In the genomic region with DNA sequence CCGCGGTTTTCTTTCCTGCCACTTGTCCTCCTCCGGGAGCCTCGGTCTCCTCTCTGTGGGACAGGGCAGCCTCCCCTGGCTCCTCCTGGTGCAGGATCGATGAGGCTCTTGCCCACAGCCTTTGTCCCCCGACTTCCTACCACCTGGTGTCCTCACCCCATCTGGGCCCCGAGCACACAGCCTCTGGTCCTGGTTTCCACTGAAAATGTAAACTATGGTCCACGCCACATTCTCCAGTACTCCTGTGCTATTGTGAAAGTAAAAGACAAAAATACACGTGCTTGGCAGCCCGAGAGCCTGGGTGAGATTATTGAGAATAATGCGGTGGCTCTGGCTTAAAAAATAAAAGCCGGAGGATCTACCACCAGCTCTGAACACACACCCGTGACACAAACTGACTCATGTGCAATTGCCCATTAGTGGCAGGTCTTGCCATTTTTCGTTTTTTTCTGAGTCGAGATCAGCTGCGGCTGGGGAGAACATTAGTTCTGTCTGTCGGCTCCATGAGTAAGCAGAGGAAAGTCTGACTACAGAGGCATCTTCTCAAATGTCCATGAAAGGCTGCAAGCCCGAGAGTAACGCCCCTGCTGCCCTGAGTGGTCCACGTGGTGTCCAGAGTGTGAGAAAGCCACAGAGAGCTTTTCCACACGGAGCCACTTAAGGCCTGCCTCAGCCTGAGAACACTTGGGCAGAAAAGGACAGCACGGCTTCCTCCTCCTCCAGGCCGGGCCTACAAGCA, we compare ENCODE assay signal across 11 cellular contexts. TPM values are rescaled to one million over a fixed set of nuclear protein-coding genes. Genes with fewer than 3 reads are reported as not detected.
DNase-seq lines count a peak whose midpoint lies in the region; ATAC-seq, FAIRE-seq and TF ChIP-seq lines count a peak whose summit lies in the region.
"Had no signal": no experiment of that assay in that cellular context is flagged by ENCODE, and none has a peak within 500 bp of the region (broad histone marks: within the 10 kb centered on the region; RNA-seq: fewer than 3 reads in every experiment).

No MANE protein-coding gene starts in this region.

- peaks cover 2% of the 10 kb centered on the region for H3K36me3 Mint-ChIP-seq in activated T-cell treated with anti-CD3 and anti-CD28 coated beads, Interleukin-2, amount 50 U/mL, for 4 hours (ENCODE audit: insufficient read depth)

- FAIRE-seq in H54 (lab: Jason Lieb, UNC), result no peak
- FAIRE-seq: TTC549 had no signal

- H3K27ac ChIP-seq in left lung (peak overlapping the region; percentile 57 to 82), suprapubic skin (peak overlapping the region; percentile 81)

- peaks cover 0 to 11% of the 10 kb centered on the region in 2 donors for H3K27me3 ChIP-seq in left lung
- H3K27me3 ChIP-seq in suprapubic skin, result peaks cover 1% of the 10 kb centered on the region

- H3K4me1 ChIP-seq in left lung (peaks cover 0 to 4% of the 10 kb centered on the region in 2 donors), suprapubic skin (peaks cover 28% of the 10 kb centered on the region)

- peak; percentile 77 for ATAC-seq in left lung
- no peak for ATAC-seq in activated T-cell treated with anti-CD3 and anti-CD28 coated beads, Interleukin-2, amount 50 U/mL, for 4 hours

- no peak for TF ChIP-seq CTCF in left lung (IDR thresholded peaks at IDR 0.05)
- peak in 1 of 2 donors; percentile 8 for TF ChIP-seq CTCF in suprapubic skin (IDR thresholded peaks at IDR 0.05)

- peaks cover 9% of the 10 kb centered on the region for H3K9me3 Mint-ChIP-seq in activated T-cell treated with anti-CD3 and anti-CD28 coated beads, Interleukin-2, amount 50 U/mL, for 4 hours

- no peak overlapping the region for H3K4me3 Mint-ChIP-seq in activated T-cell treated with anti-CD3 and anti-CD28 coated beads, Interleukin-2, amount 50 U/mL, for 4 hours
- H3K4me3 Mint-ChIP-seq: dendritic cell treated with granulocyte-macrophage colony-stimulating factor and Interleukin-4, amounts not matched to agents 40 ng/mL and 50 ng/mL, for 4 days had no signal

- H3K27me3 Mint-ChIP-seq in activated T-cell treated with anti-CD3 and anti-CD28 coated beads, Interleukin-2, amount 50 U/mL, for 4 hours (ENCODE audit: low read depth), result peaks cover 4% of the 10 kb centered on the region

- H3K36me3 ChIP-seq in left lung (no peaks in the 10 kb centered on the region), suprapubic skin (no peaks in the 10 kb centered on the region)

- H3K4me3 ChIP-seq in left lung, result no peak overlapping the region
- H3K4me3 ChIP-seq in suprapubic skin, result peak overlapping the region; percentile 15

- TF ChIP-seq EP300 in suprapubic skin (IDR thresholded peaks at IDR 0.05), result no peak

- DNase-seq in H54 (ENCODE audit: insufficient read length, low spot score), result peak; percentile 56
- peak; percentile 75 for DNase-seq in brain pericyte (ENCODE audit: low read depth, low spot score)
- DNase-seq in left lung, result peak; percentile 41 to 69
- DNase-seq in suprapubic skin (ENCODE audit: low spot score in 2 of 2), result peak in 1 of 2 donors; percentile 86
- DNase-seq in SKM-1 (lab: John Stamatoyannopoulos, UW; ENCODE audit: unreplicated experiment), result no peak
- DNase-seq in activated T-cell treated with anti-CD3 and anti-CD28 coated beads, Interleukin-2, amount 50 U/mL, for 4 hours, result no peak
- no peak for DNase-seq in cortex of kidney (lab: John Stamatoyannopoulos, UW)
- DNase-seq in MV-4-11 (lab: John Stamatoyannopoulos, UW), result no peak
- DNase-seq: stimulated activated CD8-positive, alpha-beta memory T cell treated with anti-CD3 and anti-CD28 coated beads, Interleukin-4, amount 100 ng/mL, for 48 hours had no signal

- peaks cover 3% of the 10 kb centered on the region for H3K4me1 Mint-ChIP-seq in activated T-cell treated with anti-CD3 and anti-CD28 coated beads, Interleukin-2, amount 50 U/mL, for 4 hours (ENCODE audit: low read depth)

- WGBS in suprapubic skin, result 65% methylated on average over 22 of the region's 23 CpGs

- intact Hi-C loops in left lung (cut with DNase I), result no loop called here

- TF ChIP-seq POLR2A in H54 (IDR thresholded peaks at IDR 0.05; ENCODE audit: low read depth, low read length), result no peak
- TF ChIP-seq POLR2A in suprapubic skin (IDR thresholded peaks at IDR 0.05), result peak in 1 of 2 donors; percentile 43

- H3K9me3 ChIP-seq in left lung (peaks cover 0 to 13% of the 10 kb centered on the region in 2 donors), suprapubic skin (no peaks in the 10 kb centered on the region)

RNA-seq across cellular contexts. Expression of a gene that starts 5.7 kb away (rescaled TPM):
- total RNA-seq in left lung (100 to 1,000 TPM; 405 to 474 TPM), suprapubic skin (100 to 1,000 TPM in 3 of 4 donors, 10 to 100 TPM in 1; 88.9 to 150 (median 126) TPM)
- 1 to 10 TPM; 4.8 to 7.7 (median 5.7) TPM for total RNA-seq in activated T-cell treated with anti-CD3 and anti-CD28 coated beads, Interleukin-2, amount 50 U/mL, for 4 hours

Comparison
In these comparisons a context has a peak if more than half of its experiments do, and no peak if none do; other contexts are left out.
1. DNase-seq: peak in H54 (single experiment), brain pericyte (single experiment) and left lung (2 of 2); none in SKM-1 (single experiment), activated T-cell treated with anti-CD3 and anti-CD28 coated beads, Interleukin-2, amount 50 U/mL, for 4 hours (single experiment), cortex of kidney (single experiment) and MV-4-11 (single experiment).
2. RNA of a gene that starts 5.7 kb away (total RNA-seq): 405 to 474 TPM in left lung and 88.9 to 150 TPM in suprapubic skin; 4.8 to 7.7 TPM in activated T-cell treated with anti-CD3 and anti-CD28 coated beads, Interleukin-2, amount 50 U/mL, for 4 hours; every median in the first group is over 10 times any median in the second.